8 cellular contexts compared by ENCODE assay signal in genomic region chr17:56319531-56319930, GRCh38.
DNase-seq lines count a peak whose midpoint lies in the region; ATAC-seq and TF ChIP-seq lines count a peak whose summit lies in the region.

No MANE protein-coding gene starts in this region.

- ATAC-seq in GM18511 (IDR thresholded peaks at IDR 0.05; ENCODE audit: unreplicated experiment): peak; percentile 78
- ATAC-seq in GM21825 (IDR thresholded peaks at IDR 0.05; ENCODE audit: unreplicated experiment): no peak

- H3K79me2 ChIP-seq in PC-9 (ENCODE audit: low read depth) (no peaks in the 10 kb centered on the region), osteoblast (ENCODE audit: insufficient read depth, low read length) (no peaks in the 10 kb centered on the region)

- intact Hi-C loops in PC-9 (cut with micrococcal nuclease; ENCODE audit: unreplicated experiment): loop anchor here (5.0 kb wide), 1 partner anchor 792 kb away; no protein-coding TSS in a partner anchor
- intact Hi-C loops in esophagus muscularis mucosa (cut with DNase I): loop anchor here (10.0 kb wide), 1 partner anchor 475 kb away; no protein-coding TSS in a partner anchor

- no peak overlapping the region for H3K4me3 ChIP-seq in Jurkat, Clone E6-1 (ENCODE audit: low read length)
- no peak overlapping the region for H3K4me3 ChIP-seq in PC-9
- no peak overlapping the region for H3K4me3 ChIP-seq in esophagus muscularis mucosa
- H3K4me3 ChIP-seq in osteoblast (ENCODE audit: insufficient read depth, low read length): no peak overlapping the region

- H3F3A ChIP-seq in PC-9 (ENCODE audit: insufficient read depth, low read depth): no peaks in the 10 kb centered on the region

- H3K9me3 ChIP-seq in PC-9 (ENCODE audit: insufficient read depth, low read depth) (no peaks in the 10 kb centered on the region), esophagus muscularis mucosa (no peaks in the 10 kb centered on the region), osteoblast (ENCODE audit: low read depth, low read length) (no peaks in the 10 kb centered on the region)

- in situ Hi-C loops in ACHN (cut with HindIII; ENCODE audit: low pct_ligation_motif_present, low pct_unique_long_range_greater_than_20kb, low sequenced_read_pairs): no loop called here

- H3K4me2 ChIP-seq in PC-9 (no peak overlapping the region), osteoblast (ENCODE audit: insufficient read depth, low read length) (no peak overlapping the region)

- H3K36me3 ChIP-seq in PC-9 (ENCODE audit: low read depth) (no peaks in the 10 kb centered on the region), esophagus muscularis mucosa (no peaks in the 10 kb centered on the region), osteoblast (ENCODE audit: insufficient read depth, low read length) (no peaks in the 10 kb centered on the region)

- no peaks in the 10 kb centered on the region for H4K20me1 ChIP-seq in PC-9 (ENCODE audit: insufficient read depth)
- no peaks in the 10 kb centered on the region for H4K20me1 ChIP-seq in osteoblast (ENCODE audit: insufficient read depth, low read length)

- TF ChIP-seq EP300 in esophagus muscularis mucosa (IDR thresholded peaks at IDR 0.05): no peak

- BruUV-seq in PC-9 (replicated peaks; lab: Mats Ljungman, UMichigan): no TSS peak

- H3K4me1 ChIP-seq in PC-9 (replicated peaks; ENCODE audit: insufficient read depth) (no peaks in the 10 kb centered on the region), esophagus muscularis mucosa (peaks cover 0 to 5% (median 0%) of the 10 kb centered on the region in 4 donors), osteoblast (ENCODE audit: insufficient read depth, low read length) (no peaks in the 10 kb centered on the region)

- 51% methylated on average over 3 of the region's 3 CpGs for WGBS in esophagus muscularis mucosa

- CTCF ChIA-PET in PC-9 (lab: Charles Lee): no interaction called here

- no peaks in the 10 kb centered on the region for H3K9me2 ChIP-seq in PC-9 (ENCODE audit: insufficient read depth)

- H2AFZ ChIP-seq in PC-9 (no peak overlapping the region), osteoblast (ENCODE audit: low read length) (no peak overlapping the region)

- TF ChIP-seq CTCF in PC-9 (conservative IDR thresholded peaks at IDR 0.05) (peak; percentile 79), esophagus muscularis mucosa (IDR thresholded peaks at IDR 0.05) (peak; percentile 35 to 50 (median 45)), osteoblast (IDR thresholded peaks at IDR 0.05; ENCODE audit: extremely low read depth, low read depth, low read length) (peak; percentile 65)

- POLR2A ChIA-PET in PC-9 (lab: Charles Lee; ENCODE audit: unreplicated experiment): no interaction called here

- DNase-seq in ACHN (peak; percentile 69), PC-9 (peak in 1 of 2 experiments; percentile 46), esophagus muscularis mucosa (ENCODE audit: extremely low spot score) (no peak), osteoblast (ENCODE audit: insufficient read length, low spot score, missing footprints) (no peak)
- peak; percentile 89 for DNase-seq in Jurkat, Clone E6-1 (ENCODE audit: low read depth, low spot score)
- DNase-seq in activated naive CD4-positive, alpha-beta T cell treated with Interleukin-2 at 50 U/mL for 16 hours: no peak

- TF ChIP-seq POLR2A in esophagus muscularis mucosa (IDR thresholded peaks at IDR 0.05; ENCODE audit: low read depth): no peak

- H3K27me3 ChIP-seq in PC-9 (ENCODE audit: insufficient read depth, low read depth) (no peaks in the 10 kb centered on the region; the same call in 1 of the 2 replicates), esophagus muscularis mucosa (peaks cover 0 to 9% (median 4%) of the 10 kb centered on the region in 4 donors), osteoblast (ENCODE audit: insufficient read depth, low read length) (no peaks in the 10 kb centered on the region)

- H3K27ac ChIP-seq in PC-9 (no peak overlapping the region), esophagus muscularis mucosa (replicated peaks in 1 of 4) (no peak overlapping the region), osteoblast (ENCODE audit: low read depth, low read length) (no peak overlapping the region)

Comparison
In these comparisons a context has a peak if more than half of its experiments do, and no peak if none do; other contexts are left out.
1. DNase-seq: peak in ACHN (single experiment) and Jurkat, Clone E6-1 (single experiment); none in esophagus muscularis mucosa (single experiment), osteoblast (single experiment) and activated naive CD4-positive, alpha-beta T cell treated with Interleukin-2 at 50 U/mL for 16 hours (single experiment).
2. Peak in every context shown above with its lines, with median percentiles within 50 percentile points of each other: CTCF ChIP-seq.